Comparison of ENCODE assay signal across 21 cellular contexts in genomic region chr4:112861378-112862317, GRCh38.
DNase-seq lines count a peak whose midpoint lies in the region; ATAC-seq and TF ChIP-seq lines count a peak whose summit lies in the region.
"Had no signal": no experiment of that assay in that cellular context is flagged by ENCODE, and none has a peak within 500 bp of the region (broad histone marks: within the 10 kb centered on the region; RNA-seq: fewer than 3 reads in every experiment).

No MANE protein-coding gene starts in this region.

- H3K27me3 ChIP-seq in right atrium auricular region (no peaks in the 10 kb centered on the region), right cardiac atrium (ENCODE audit: control insufficient read depth, insufficient read depth) (no peaks in the 10 kb centered on the region), endodermal cell (ENCODE audit: control insufficient read depth, insufficient read depth, low read length, poor library complexity, severe bottlenecking) (no peaks in the 10 kb centered on the region)
- H3K27me3 ChIP-seq: colonic mucosa, gastrocnemius medialis, pancreas, spleen, testis had no signal

- H3K4me1 ChIP-seq in right atrium auricular region (peaks cover 0 to 20% of the 10 kb centered on the region in 2 donors), right cardiac atrium (ENCODE audit: control insufficient read depth, insufficient read depth, low read length) (no peaks in the 10 kb centered on the region), endodermal cell (ENCODE audit: control insufficient read depth, insufficient read depth, low read length) (peaks cover 46% of the 10 kb centered on the region)
- H3K4me1 ChIP-seq: colonic mucosa, pancreas, spleen, testis had no signal

- intact Hi-C loops in right cardiac atrium (cut with DNase I) = no loop called here

- H3K27ac ChIP-seq in right atrium auricular region = peak overlapping the region; percentile 17 to 31
- no peak overlapping the region for H3K27ac ChIP-seq in right cardiac atrium (ENCODE audit: low read length)
- peak overlapping the region; percentile 13 for H3K27ac ChIP-seq in endodermal cell (ENCODE audit: low read depth, low read length)
- H3K27ac ChIP-seq: C4-2B, colonic mucosa, gastrocnemius medialis, pancreas, spleen had no signal

- no peak for TF ChIP-seq CTCF in right atrium auricular region (IDR thresholded peaks at IDR 0.05)
- no peak for TF ChIP-seq CTCF in endodermal cell (conservative IDR thresholded peaks at IDR 0.05)

- peak overlapping the region; percentile 13 for H3K9ac ChIP-seq in endodermal cell (ENCODE audit: extremely low read depth, low read length, poor library complexity, severe bottlenecking)

- peak overlapping the region; percentile 40 for H3K27ac Mint-ChIP-seq in endodermal cell

- no peaks in the 10 kb centered on the region for H3K36me3 ChIP-seq in right atrium auricular region
- peaks cover 6% of the 10 kb centered on the region for H3K36me3 ChIP-seq in endodermal cell (ENCODE audit: control insufficient read depth, insufficient read depth, low read length)
- H3K36me3 ChIP-seq: colonic mucosa, gastrocnemius medialis, pancreas, spleen had no signal

- H3K27me3 Mint-ChIP-seq in endodermal cell (ENCODE audit: insufficient read depth) = no peaks in the 10 kb centered on the region

- DNase-seq in right atrium auricular region (ENCODE audit: low spot score) (no peak), right cardiac atrium (no peak), endodermal cell (no peak), pons (ENCODE audit: low spot score) (peak; percentile 65), foreskin melanocyte (no peak)
- DNase-seq: ACHN; activated naive CD4-positive, alpha-beta T cell treated with Interleukin-2 at 50 U/mL for 16 hours; colonic mucosa; DMS153; gastrocnemius medialis; KG1; NCI-H1930; NCI-H446; pancreas; spleen; stimulated activated CD8-positive, alpha-beta memory T cell treated with anti-CD3 and anti-CD28 coated beads, Interleukin-4, amount 100 ng/mL, for 48 hours; testis had no signal

- peaks cover 7% of the 10 kb centered on the region for H3K36me3 Mint-ChIP-seq in endodermal cell (ENCODE audit: low read depth)

- H3K4me1 Mint-ChIP-seq in endodermal cell = peaks cover 56% of the 10 kb centered on the region

- peaks cover 5% of the 10 kb centered on the region for H3K9me3 Mint-ChIP-seq in endodermal cell

- WGBS in right cardiac atrium = 55% methylated on average over 5 of the region's 5 CpGs
- WGBS in endodermal cell (ENCODE audit: insufficient coverage in 1 of 2, insufficient read length in 1 of 2), 2 experiments = 41 to 45% methylated on average over 5 of the region's 5 CpGs

- H3K9me3 ChIP-seq in right atrium auricular region (no peaks in the 10 kb centered on the region), right cardiac atrium (ENCODE audit: control insufficient read depth, low read length) (no peaks in the 10 kb centered on the region), endodermal cell (ENCODE audit: control insufficient read depth, low read length) (peaks cover 10% of the 10 kb centered on the region)
- H3K9me3 ChIP-seq: colonic mucosa, gastrocnemius medialis, pancreas, spleen, testis had no signal

- H3K4me3 ChIP-seq in right atrium auricular region = no peak overlapping the region
- H3K4me3 ChIP-seq in right cardiac atrium (ENCODE audit: low read length) = no peak overlapping the region
- peak overlapping the region; percentile 53 for H3K4me3 ChIP-seq in endodermal cell (ENCODE audit: low read length)
- H3K4me3 ChIP-seq: colonic mucosa, gastrocnemius medialis, pancreas, spleen, testis had no signal

- ATAC-seq in right cardiac atrium (no peak), HG03025 (IDR thresholded peaks at IDR 0.05; ENCODE audit: low FRiP score, unreplicated experiment) (no peak), HG02759 (IDR thresholded peaks at IDR 0.05; ENCODE audit: unreplicated experiment) (no peak), GM21447 (IDR thresholded peaks at IDR 0.05; ENCODE audit: unreplicated experiment) (no peak)
- ATAC-seq: gastrocnemius medialis, pancreas had no signal

- peak overlapping the region; percentile 31 for H3K4me3 Mint-ChIP-seq in endodermal cell
